ENCODE assay signal across 8 cellular contexts in genomic region chr15:64381000-64381751, GRCh38. TPM values are rescaled to one million over a fixed set of nuclear protein-coding genes. Genes with fewer than 3 reads are reported as not detected.
DNase-seq lines count a peak whose midpoint lies in the region; ATAC-seq and TF ChIP-seq lines count a peak whose summit lies in the region.

TSS of gene PCLAF (minus strand) at chr15:64381441. CDS start at chr15:64381371, 70 bp downstream.

- TF ChIP-seq EP300 in ovary (IDR thresholded peaks at IDR 0.05) = no peak

- DNase-seq in NCI-H1417 (lab: John Stamatoyannopoulos, UW) (peak; percentile 87 to 98 (median 97)), Right ventricle myocardium inferior (ENCODE audit: missing footprints) (peak; percentile 97), ovary (peak; percentile 89 to 93 (median 90)), tibial artery (peak; percentile 96 to 97)
- peak; percentile 96 for DNase-seq in activated naive CD8-positive, alpha-beta T cell treated with anti-CD3 and anti-CD28 coated beads for 36 hours

- H3K4me3 Mint-ChIP-seq in activated naive CD8-positive, alpha-beta T cell treated with anti-CD3 and anti-CD28 coated beads for 36 hours = peak within 1 kb of the TSS; percentile 88

- H3K9me3 Mint-ChIP-seq in activated naive CD8-positive, alpha-beta T cell treated with anti-CD3 and anti-CD28 coated beads for 36 hours = no peaks in the 10 kb centered on the region

- H3K9me3 ChIP-seq in SU-DHL-6 (ENCODE audit: insufficient read depth, low read length) (no peaks in the 10 kb centered on the region), ovary (no peaks in the 10 kb centered on the region), tibial artery (no peaks in the 10 kb centered on the region)

- no peaks in the 10 kb centered on the region for H3K9me2 ChIP-seq in SU-DHL-6 (replicated peaks; ENCODE audit: insufficient read depth, low read length)

- peak within 1 kb of the TSS; percentile 88 for H3K27ac Mint-ChIP-seq in activated naive CD8-positive, alpha-beta T cell treated with anti-CD3 and anti-CD28 coated beads for 36 hours

- H3K27me3 ChIP-seq in SU-DHL-6 (ENCODE audit: low read length) = no peaks in the 10 kb centered on the region
- no peaks in the 10 kb centered on the region for H3K27me3 ChIP-seq in ovary
- no peaks in the 10 kb centered on the region for H3K27me3 ChIP-seq in tibial artery

- ATAC-seq in HG02763 (IDR thresholded peaks at IDR 0.05; ENCODE audit: unreplicated experiment) = peak; percentile 98
- peak; percentile 100 for ATAC-seq in Right ventricle myocardium inferior

- H3K9ac ChIP-seq in SU-DHL-6 (ENCODE audit: low read length) = peak within 1 kb of the TSS; percentile 93

- peak within 1 kb of the TSS; percentile 66 for H3K27ac ChIP-seq in SU-DHL-6 (ENCODE audit: low read depth, low read length)
- no peak within 1 kb of the TSS for H3K27ac ChIP-seq in ovary
- H3K27ac ChIP-seq in tibial artery = peak within 1 kb of the TSS in 1 of 2 donors; percentile 3

- no peaks in the 10 kb centered on the region for H3K27me3 Mint-ChIP-seq in activated naive CD8-positive, alpha-beta T cell treated with anti-CD3 and anti-CD28 coated beads for 36 hours

- H3F3A ChIP-seq in SU-DHL-6 (ENCODE audit: insufficient read depth) = peaks cover 8% of the 10 kb centered on the region

- intact Hi-C loops in Right ventricle myocardium inferior (cut with DNase I) (loop anchor here (10.0 kb wide), 1 partner anchor 166 kb away; no protein-coding TSS in a partner anchor), ovary (cut with DNase I) (no loop called here), tibial artery (cut with DNase I; ENCODE audit: low total_unique reads) (loop anchor here (5.0 kb wide), 1 partner anchor 219 kb away; the partner anchor contains the start of gene PPIB)

- H2AFZ ChIP-seq in SU-DHL-6 (ENCODE audit: low read depth, low read length, severe bottlenecking) = peak within 1 kb of the TSS; percentile 72

- H3K4me2 ChIP-seq in SU-DHL-6 (ENCODE audit: low read depth, low read length, poor library complexity, severe bottlenecking) = peak within 1 kb of the TSS; percentile 96

- 0 to 1% (median 1%) methylated on average over 37 to 38 of the region's 38 CpGs for WGBS in ovary, 3 donors

- peaks cover 16% of the 10 kb centered on the region for H3K4me1 Mint-ChIP-seq in activated naive CD8-positive, alpha-beta T cell treated with anti-CD3 and anti-CD28 coated beads for 36 hours

- H3K36me3 ChIP-seq in SU-DHL-6 (ENCODE audit: low read length) = peaks cover 18% of the 10 kb centered on the region; the same call in 1 of the 2 replicates
- H3K36me3 ChIP-seq in ovary = no peaks in the 10 kb centered on the region
- no peaks in the 10 kb centered on the region for H3K36me3 ChIP-seq in tibial artery

- H3K4me1 ChIP-seq in ovary (ENCODE audit: insufficient read depth) (no peaks in the 10 kb centered on the region), tibial artery (peaks cover 0 to 19% (median 10%) of the 10 kb centered on the region in 4 donors)

- H3K4me3 ChIP-seq in GM12875 (ENCODE audit: low read depth, low read length) (peak within 1 kb of the TSS; percentile 95), SU-DHL-6 (ENCODE audit: insufficient read depth, low read length, poor library complexity, severe bottlenecking) (peak within 1 kb of the TSS; percentile 87), ovary (peak within 1 kb of the TSS; percentile 34), tibial artery (peak within 1 kb of the TSS; percentile 46 to 59)

- TF ChIP-seq POLR2A in ovary (IDR thresholded peaks at IDR 0.05) = no peak

- peaks cover 26% of the 10 kb centered on the region for H3K36me3 Mint-ChIP-seq in activated naive CD8-positive, alpha-beta T cell treated with anti-CD3 and anti-CD28 coated beads for 36 hours

- TF ChIP-seq CTCF in GM12875 (IDR thresholded peaks at IDR 0.05; ENCODE audit: borderline replicate concordance, insufficient read depth, low read depth, low read length) = no peak
- TF ChIP-seq CTCF in SU-DHL-6 (IDR thresholded peaks at IDR 0.05; ENCODE audit: insufficient read depth, low read length, poor library complexity, severe bottlenecking) = no peak
- no peak for TF ChIP-seq CTCF in ovary (IDR thresholded peaks at IDR 0.05)
- TF ChIP-seq CTCF in tibial artery (IDR thresholded peaks at IDR 0.05) = peak in 1 of 2 experiments; percentile 21

- peaks cover 5% of the 10 kb centered on the region; the same call in 1 of the 2 replicates for H4K20me1 ChIP-seq in SU-DHL-6 (ENCODE audit: low read depth, low read length)

- H3K79me2 ChIP-seq in SU-DHL-6 (ENCODE audit: insufficient read depth, low read length) = peaks cover 43% of the 10 kb centered on the region

RNA-seq across cellular contexts. Expression of gene PCLAF, which starts in this region (rescaled TPM):
- 100 to 1,000 TPM; 126 to 134 TPM for total RNA-seq in activated naive CD8-positive, alpha-beta T cell treated with anti-CD3 and anti-CD28 coated beads for 36 hours
- total RNA-seq in Right ventricle myocardium inferior = 1.1 TPM
- 1 to 10 TPM in 1 of 7 donors, under 1 TPM in 2, not detected in 4; 0.37 to 1.6 (median 0.79) TPM for total RNA-seq in ovary
- polyA plus RNA-seq in ovary = 1 to 10 TPM; 1.3 to 2.2 TPM

Comparison
In these comparisons a context has a peak if more than half of its experiments do, and no peak if none do; other contexts are left out.
1. RNA of gene PCLAF (total RNA-seq): 126 to 134 TPM in activated naive CD8-positive, alpha-beta T cell treated with anti-CD3 and anti-CD28 coated beads for 36 hours; 1.1 TPM in Right ventricle myocardium inferior (single experiment) and 0.37 to 1.6 TPM in ovary; every median in the first group is over 10 times any median in the second.
2. H3K4me3 ChIP-seq: peak in every context shown above with its lines; median percentile 95 in GM12875; 87 in SU-DHL-6; 52 in tibial artery; 34 in ovary.
3. intact Hi-C loops: an anchor here in Right ventricle myocardium inferior (10.0 kb wide) and tibial artery (5.0 kb wide); none called in ovary.
4. Peak in every context shown above with its lines, with median percentiles within 50 percentile points of each other: DNase-seq.